Comparison of ENCODE assay signal across 15 cellular contexts in genomic region chr6:90214461-90214860, GRCh38.
"Had no signal": no experiment of that assay in that cellular context is flagged by ENCODE, and none has a peak within 500 bp of the region (broad histone marks: within the 10 kb centered on the region; RNA-seq: fewer than 3 reads in every experiment).

No MANE protein-coding gene starts in this region.

- H3K27ac Mint-ChIP-seq: activated T-helper 1 cell treated with anti-CD3 and anti-CD28 coated beads, Interleukin-12 subunit alpha, Interleukin-12 subunit beta, Interleukin-2, Interleukin-4 antibody, amounts not matched to agents 30 ng/mL and 10 ng/mL and 1 ng/mL, durations not matched to agents 14 hours and 24 hours and 36 hours; neural progenitor cell had no signal

- DNase-seq: activated CD8-positive, alpha-beta memory T cell treated with anti-CD3 and anti-CD28 coated beads, Interleukin-2, amount 50 U/mL, for 4 hours; activated CD8-positive, alpha-beta T cell treated with anti-CD3 and anti-CD28 coated beads for 36 hours; activated naive CD4-positive, alpha-beta T cell treated with Interleukin-2 at 50 U/mL for 16 hours; amygdala; dermis blood vessel endothelial cell; hippocampal formation; ovary; stimulated activated CD4-positive, alpha-beta T cell treated with anti-CD3 and anti-CD28 coated beads, Interleukin-12 subunit alpha, Interleukin-12 subunit beta, amount 100 ng/mL, for 4 hours; stimulated activated CD4-positive, alpha-beta T cell treated with anti-CD3 and anti-CD28 coated beads, Interleukin-2, amount 100 ng/mL, for 48 hours; stomach; T-helper 9 cell had no signal

- H3K27me3 Mint-ChIP-seq: activated CD8-positive, alpha-beta T cell treated with anti-CD3 and anti-CD28 coated beads for 36 hours; brain had no signal

- ATAC-seq: activated CD8-positive, alpha-beta T cell treated with anti-CD3 and anti-CD28 coated beads for 36 hours had no signal

- H3K9me3 Mint-ChIP-seq: activated CD8-positive, alpha-beta T cell treated with anti-CD3 and anti-CD28 coated beads for 36 hours; activated T-helper 1 cell treated with anti-CD3 and anti-CD28 coated beads, Interleukin-12 subunit alpha, Interleukin-12 subunit beta, Interleukin-2, Interleukin-4 antibody, amounts not matched to agents 30 ng/mL and 10 ng/mL and 1 ng/mL, durations not matched to agents 14 hours and 24 hours and 36 hours; brain; neural progenitor cell had no signal

- H3K4me3 Mint-ChIP-seq: activated T-helper 1 cell treated with anti-CD3 and anti-CD28 coated beads, Interleukin-12 subunit alpha, Interleukin-12 subunit beta, Interleukin-2, Interleukin-4 antibody, amounts not matched to agents 30 ng/mL and 10 ng/mL and 1 ng/mL, durations not matched to agents 14 hours and 24 hours and 36 hours; brain; neural progenitor cell had no signal

- H3K27ac ChIP-seq: neural progenitor cell, ovary, stomach, thoracic aorta had no signal
